16 cellular contexts compared by ENCODE assay signal in genomic region chr6:54481096-54481495, GRCh38.
"Had no signal": no experiment of that assay in that cellular context is flagged by ENCODE, and none has a peak within 500 bp of the region (broad histone marks: within the 10 kb centered on the region; RNA-seq: fewer than 3 reads in every experiment).

No MANE protein-coding gene starts in this region.

- ATAC-seq: gastroesophageal sphincter, left ventricle myocardium superior, WTC11 had no signal

- DNase-seq: activated CD4-positive, alpha-beta T cell treated with anti-CD3 and anti-CD28 coated beads for 48 hours; activated naive CD4-positive, alpha-beta T cell treated with anti-CD3 and anti-CD28 coated beads for 36 hours; effector CD4-positive, alpha-beta T cell; hippocampal formation; left ventricle myocardium superior; ovary; stimulated activated CD4-positive, alpha-beta T cell treated with anti-CD3 and anti-CD28 coated beads, Interleukin-15, amount 100 ng/mL, for 24 hours; stimulated activated CD4-positive, alpha-beta T cell treated with anti-CD3 and anti-CD28 coated beads, Interleukin-4, amount 100 ng/mL, for 4 hours; stomach; uterus had no signal

- H3K4me3 ChIP-seq: cardiac muscle cell, gastroesophageal sphincter, neural progenitor cell, ovary, stomach, thoracic aorta, uterus had no signal

- H3K9me3 ChIP-seq: gastroesophageal sphincter, ovary, thoracic aorta, uterus had no signal

- H3K36me3 ChIP-seq: cardiac muscle cell, gastroesophageal sphincter, neural progenitor cell, ovary, stomach, thoracic aorta, uterus had no signal

- H3K4me1 ChIP-seq: gastroesophageal sphincter, neural progenitor cell, stomach, uterus had no signal

- H3K27ac ChIP-seq: cardiac muscle cell, gastroesophageal sphincter, neural progenitor cell, ovary, stomach, thoracic aorta, uterus had no signal

- FAIRE-seq: colon had no signal

- H3K9ac ChIP-seq: neural progenitor cell had no signal

- H3K27me3 ChIP-seq: cardiac muscle cell, gastroesophageal sphincter, neural progenitor cell, ovary, stomach, uterus had no signal
